Comparison of ENCODE assay signal across 1 cellular context in genomic region chr6:41071501-41071922, GRCh38.
TF ChIP-seq lines count a peak whose summit lies in the region.

No MANE protein-coding gene starts in this region.

TF ChIP-seq in GM23338, 12 proteins besides CTCF, POLR2A, EP300 and RAD21 (continued from another document):
- no peak for TF ChIP-seq POLR2AphosphoS5 (IDR thresholded peaks at IDR 0.05; ENCODE audit: low read depth)
- no peak for TF ChIP-seq CREB1 (CRISPR knock-in tag; IDR thresholded peaks at IDR 0.05; ENCODE audit: low read depth)
- no peak for TF ChIP-seq EZH2 (IDR thresholded peaks at IDR 0.05; ENCODE audit: low read depth, unreplicated experiment)
